Comparison of ENCODE assay signal across 16 cellular contexts in the genomic region with DNA sequence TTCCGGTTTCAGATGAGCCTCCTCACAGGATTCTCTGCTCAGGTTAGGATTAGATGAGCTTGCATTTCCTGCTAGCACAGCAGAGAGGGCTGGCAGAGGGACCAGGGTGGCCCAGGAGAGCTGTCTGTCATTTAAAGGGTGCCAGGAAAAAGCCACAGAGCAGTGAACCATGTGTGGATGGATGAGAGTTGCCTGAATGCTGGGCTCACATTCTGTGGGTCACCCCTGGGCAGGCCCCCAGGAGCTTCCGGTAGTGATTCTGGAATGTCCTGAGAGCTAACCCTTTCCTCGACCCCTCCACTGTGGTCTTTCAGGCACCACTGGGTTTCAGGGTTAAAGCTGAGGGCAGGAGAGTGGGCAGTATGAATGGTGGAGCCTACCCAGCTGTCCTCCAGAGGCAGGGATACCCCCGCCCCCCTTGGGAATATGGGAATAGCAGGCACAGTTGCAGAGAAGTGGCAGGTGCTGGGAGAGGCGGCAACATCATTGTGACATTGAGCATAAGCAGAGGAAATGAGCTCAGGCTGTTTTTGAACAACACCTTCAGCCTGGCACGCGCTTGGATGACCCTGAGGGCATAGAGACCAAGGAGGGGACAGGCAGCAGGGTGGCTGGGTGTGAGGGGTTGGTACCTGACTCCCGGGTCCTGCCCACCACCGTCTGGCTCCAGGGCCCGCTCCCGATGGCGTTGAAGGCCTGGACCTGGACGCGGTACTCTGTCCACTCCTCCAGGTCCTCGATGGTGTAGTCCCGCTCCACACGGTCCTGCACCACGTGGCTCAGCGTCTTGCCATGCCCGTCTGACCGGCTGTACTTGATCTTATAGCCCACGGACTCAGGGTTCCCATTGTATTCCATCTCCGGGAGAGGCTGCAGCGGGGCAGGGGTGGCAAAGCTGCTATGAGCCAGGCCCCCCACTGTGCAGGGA.
DNase-seq lines count a peak whose midpoint lies in the region; ATAC-seq, FAIRE-seq and TF ChIP-seq lines count a peak whose summit lies in the region.
"Had no signal": no experiment of that assay in that cellular context is flagged by ENCODE, and none has a peak within 500 bp of the region (broad histone marks: within the 10 kb centered on the region; RNA-seq: fewer than 3 reads in every experiment).

No MANE protein-coding gene starts in this region.

- no TSS peak for BruUV-seq in HepG2 (replicated peaks; lab: Mats Ljungman, UMichigan)

- 0 out of 2 replicates have a peak, but pooled peaks cover 8% of the 10 kb centered on the region for H3K4me1 ChIP-seq in HepG2 (ENCODE audit: insufficient read depth, low read length)
- no peaks in the 10 kb centered on the region for H3K4me1 ChIP-seq in ascending aorta

- FAIRE-seq in HepG2 (lab: Jason Lieb, UNC), result no peak
- FAIRE-seq: colon had no signal

- H3K27ac ChIP-seq in HepG2 (ENCODE audit: extremely low read length, insufficient read depth, low read length), result no peak overlapping the region
- H3K27ac ChIP-seq in ascending aorta, result no peak overlapping the region

- in situ Hi-C loops in HepG2 (cut with HindIII; ENCODE audit: extremely low pct_ligation_motif_present, low pct_unique_long_range_greater_than_20kb), result loop anchor here (25.0 kb wide), 1 partner anchor 432 kb away; no protein-coding TSS in a partner anchor

- TF ChIP-seq EP300 in HepG2 (IDR thresholded peaks at IDR 0.05; ENCODE audit: low read depth in 2 of 2, low read length in 2 of 2) (no peak), HepG2 (CRISPR knock-in tag; IDR thresholded peaks at IDR 0.05; ENCODE audit: borderline replicate concordance) (no peak)

- no peak overlapping the region for H2AFZ ChIP-seq in HepG2 (ENCODE audit: low read length)

- no peak overlapping the region for H3K4me3 Mint-ChIP-seq in activated CD4-positive, alpha-beta T cell treated with anti-CD3 and anti-CD28 coated beads for 36 hours
- H3K4me3 Mint-ChIP-seq: activated CD8-positive, alpha-beta memory T cell treated with anti-CD3 and anti-CD28 coated beads, Interleukin-2, amount 10 ng/mL, durations not matched to agents 7 days and 5 days; CD8-positive, alpha-beta T cell had no signal

- H3K36me3 Mint-ChIP-seq in activated CD4-positive, alpha-beta T cell treated with anti-CD3 and anti-CD28 coated beads for 36 hours (ENCODE audit: low read depth), result no peaks in the 10 kb centered on the region
- H3K36me3 Mint-ChIP-seq: activated CD8-positive, alpha-beta memory T cell treated with anti-CD3 and anti-CD28 coated beads, Interleukin-2, amount 10 ng/mL, durations not matched to agents 7 days and 5 days had no signal

- no peaks in the 10 kb centered on the region for H3K9me3 ChIP-seq in HepG2 (ENCODE audit: low read length)
- H3K9me3 ChIP-seq in ascending aorta, result no peaks in the 10 kb centered on the region

- H3K79me2 ChIP-seq in HepG2 (ENCODE audit: insufficient read depth, low read length), result no peaks in the 10 kb centered on the region

- POLR2A ChIA-PET in HepG2 (lab: Yijun Ruan, JAX), result no interaction called here
- POLR2A ChIA-PET in activated CD4-positive, alpha-beta T cell treated with anti-CD3 and anti-CD28 coated beads for 36 hours (lab: Charles Lee), result no interaction called here

- no peaks in the 10 kb centered on the region for H3K36me3 ChIP-seq in HepG2 (replicated peaks in 1 of 2; ENCODE audit: control insufficient read depth in 1 of 2, insufficient read depth in 2 of 2, low read length in 2 of 2)
- no peaks in the 10 kb centered on the region for H3K36me3 ChIP-seq in ascending aorta

- DNase-seq in NCI-H2029 (lab: John Stamatoyannopoulos, UW) (peak; percentile 62), NCI-H2029 treated with DMSO at 0.1 percent for 48 hours (lab: John Stamatoyannopoulos, UW) (no peak), NCI-H69 (lab: John Stamatoyannopoulos, UW) (peak; percentile 79), HepG2 (ENCODE audit: low spot score) (no peak), HuH-7.5 (ENCODE audit: low spot score) (no peak), ascending aorta (ENCODE audit: low spot score in 2 of 2) (no peak), amygdala (lab: John Stamatoyannopoulos, UW) (no peak)
- DNase-seq in activated CD4-positive, alpha-beta T cell treated with anti-CD3 and anti-CD28 coated beads for 36 hours, result no peak
- DNase-seq: activated CD4-positive, CD25-positive, alpha-beta regulatory T cell; activated CD8-positive, alpha-beta memory T cell treated with anti-CD3 and anti-CD28 coated beads, Interleukin-2, amount 10 ng/mL, durations not matched to agents 7 days and 5 days; activated gamma-delta T cell; CD8-positive, alpha-beta T cell; foreskin melanocyte; stimulated activated naive CD4-positive, alpha-beta T cell; trophoblast cell had no signal

- TF ChIP-seq RAD21 in HepG2 (CRISPR knock-in tag; IDR thresholded peaks at IDR 0.05), result no peak

- H3K27me3 Mint-ChIP-seq in activated CD4-positive, alpha-beta T cell treated with anti-CD3 and anti-CD28 coated beads for 36 hours, result no peaks in the 10 kb centered on the region
- H3K27me3 Mint-ChIP-seq: activated CD8-positive, alpha-beta memory T cell treated with anti-CD3 and anti-CD28 coated beads, Interleukin-2, amount 10 ng/mL, durations not matched to agents 7 days and 5 days had no signal

- no peak for TF ChIP-seq POLR2A in HepG2 (IDR thresholded peaks at IDR 0.05; ENCODE audit: insufficient read depth in 1 of 2, low read depth in 2 of 2, low read length in 2 of 2)

- CTCF ChIA-PET in HepG2 (lab: Yijun Ruan, JAX; ENCODE audit: low intra/inter-chr PET ratio, low total read pairs), result no interaction called here
- CTCF ChIA-PET in activated CD4-positive, alpha-beta T cell treated with anti-CD3 and anti-CD28 coated beads for 36 hours (lab: Charles Lee), result no interaction called here

- H3K4me3 ChIP-seq in HepG2 (replicated peaks in 1 of 3; ENCODE audit: insufficient read depth in 1 of 3, low read depth in 2 of 3, low read length in 3 of 3) (no peak overlapping the region), ascending aorta (no peak overlapping the region)

- H3K27me3 ChIP-seq in HepG2 (ENCODE audit: control insufficient read depth in 1 of 2, insufficient read depth in 2 of 2, low read length in 2 of 2) (peaks cover 32 to 87% of the 10 kb centered on the region in 2 experiments), ascending aorta (no peaks in the 10 kb centered on the region)

- H3K27ac Mint-ChIP-seq in activated CD4-positive, alpha-beta T cell treated with anti-CD3 and anti-CD28 coated beads for 36 hours, result no peak overlapping the region
- H3K27ac Mint-ChIP-seq: activated CD8-positive, alpha-beta memory T cell treated with anti-CD3 and anti-CD28 coated beads, Interleukin-2, amount 10 ng/mL, durations not matched to agents 7 days and 5 days; CD8-positive, alpha-beta T cell had no signal

- H3K4me2 ChIP-seq in HepG2 (ENCODE audit: low read depth, low read length), result no peak overlapping the region

- no peaks in the 10 kb centered on the region; the same call in 1 of the 2 replicates for H4K20me1 ChIP-seq in HepG2 (ENCODE audit: insufficient read depth, low read length)

- TF ChIP-seq CTCF in HepG2 (CRISPR knock-in tag; IDR thresholded peaks at IDR 0.05) (no peak), ascending aorta (IDR thresholded peaks at IDR 0.05) (no peak)

- H3K4me1 Mint-ChIP-seq in activated CD4-positive, alpha-beta T cell treated with anti-CD3 and anti-CD28 coated beads for 36 hours, result no peaks in the 10 kb centered on the region
- H3K4me1 Mint-ChIP-seq: activated CD8-positive, alpha-beta memory T cell treated with anti-CD3 and anti-CD28 coated beads, Interleukin-2, amount 10 ng/mL, durations not matched to agents 7 days and 5 days had no signal

- no peaks in the 10 kb centered on the region for H3K9me3 Mint-ChIP-seq in activated CD4-positive, alpha-beta T cell treated with anti-CD3 and anti-CD28 coated beads for 36 hours (ENCODE audit: low read depth)
- H3K9me3 Mint-ChIP-seq: CD8-positive, alpha-beta T cell had no signal

- ATAC-seq in HepG2, result no peak; the same call in 2 of the 3 replicates
- no peak for ATAC-seq in activated CD4-positive, alpha-beta T cell treated with anti-CD3 and anti-CD28 coated beads for 36 hours
- ATAC-seq: activated CD8-positive, alpha-beta memory T cell treated with anti-CD3 and anti-CD28 coated beads, Interleukin-2, amount 10 ng/mL, durations not matched to agents 7 days and 5 days; CD8-positive, alpha-beta T cell had no signal

- intact Hi-C loops in HepG2 (cut with micrococcal nuclease; ENCODE audit: unreplicated experiment) (no loop called here), ascending aorta (cut with DNase I) (no loop called here)
- intact Hi-C loops in activated CD4-positive, alpha-beta T cell treated with anti-CD3 and anti-CD28 coated beads for 36 hours (cut with DNase I, micrococcal nuclease), result no loop called here

- 29% methylated on average over 23 of the region's 24 CpGs for WGBS in HepG2 (ENCODE audit: low lambda C conversion rate)

- no peak overlapping the region for H3K9ac ChIP-seq in HepG2 (ENCODE audit: insufficient read depth, low read depth, low read length)

TF ChIP-seq in HepG2, 621 proteins besides CTCF, POLR2A, EP300 and RAD21 (continues in another document):
- TF ChIP-seq MIER2 (CRISPR knock-in tag; IDR thresholded peaks at IDR 0.05) (no peak), SOX13 (IDR thresholded peaks at IDR 0.05) (no peak), SOX13 (CRISPR knock-in tag; conservative IDR thresholded peaks at IDR 0.05 in 1 of 2, IDR thresholded peaks at IDR 0.05 in 1 of 2) (no peak), IRX3 (CRISPR knock-in tag; IDR thresholded peaks at IDR 0.05; ENCODE audit: borderline replicate concordance, low read depth) (no peak), MNT (IDR thresholded peaks at IDR 0.05) (0 out of 2 replicates have a peak, but pooled peaks have one; percentile 32), MYPOP (CRISPR knock-in tag; IDR thresholded peaks at IDR 0.05) (no peak)

Comparison
In these comparisons a context has a peak if more than half of its experiments do, and no peak if none do; other contexts are left out.
1. DNase-seq: peak in NCI-H2029 (single experiment) and NCI-H69 (single experiment); none in NCI-H2029 treated with DMSO at 0.1 percent for 48 hours (single experiment), HepG2 (single experiment), HuH-7.5 (single experiment), activated CD4-positive, alpha-beta T cell treated with anti-CD3 and anti-CD28 coated beads for 36 hours (single experiment), ascending aorta (0 of 2) and amygdala (0 of 56).